8 cellular contexts compared by ENCODE assay signal in the genomic region with DNA sequence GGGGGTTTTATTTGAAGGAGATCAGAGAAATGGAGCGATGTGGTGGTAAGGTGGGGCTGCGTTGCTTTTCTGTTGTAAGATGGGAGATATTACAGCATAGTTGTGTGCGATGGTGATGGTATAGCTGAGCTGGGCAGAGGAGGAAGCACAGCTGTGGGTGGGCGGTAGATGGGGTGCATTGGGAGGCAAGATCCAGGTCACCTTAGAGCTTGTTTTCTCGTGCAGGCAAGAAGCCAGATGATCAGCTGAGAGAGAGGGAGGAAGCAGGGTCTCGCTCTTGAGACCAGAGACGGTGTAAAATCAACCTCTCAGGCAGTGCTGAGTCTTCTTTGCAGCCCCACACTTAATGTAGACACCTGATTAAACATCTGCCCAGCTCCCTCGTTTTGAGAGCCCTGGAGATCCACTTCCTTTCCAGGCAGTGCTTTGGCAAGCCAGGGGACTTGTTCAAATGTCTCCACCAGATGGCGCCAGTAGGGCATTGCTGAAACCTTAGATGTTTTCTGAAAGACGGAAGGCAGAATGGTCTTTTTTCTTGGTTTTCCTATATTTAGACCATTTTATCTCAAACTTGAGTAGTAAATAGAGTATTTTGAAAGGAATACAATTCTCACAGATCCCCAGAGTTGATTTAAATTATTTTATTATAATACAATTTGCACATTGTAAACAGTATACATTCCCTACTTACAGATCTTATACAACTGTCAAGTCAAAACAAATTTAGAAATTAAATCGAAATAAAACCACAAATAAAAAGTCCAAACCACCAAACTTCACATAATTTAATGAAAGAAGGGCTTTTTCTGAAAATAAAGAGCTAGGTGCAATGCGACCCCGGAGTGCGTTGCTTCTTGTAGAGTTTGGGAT. TPM values are rescaled to one million over a fixed set of nuclear protein-coding genes. Genes with fewer than 3 reads are reported as not detected.
DNase-seq lines count a peak whose midpoint lies in the region; ATAC-seq, FAIRE-seq and TF ChIP-seq lines count a peak whose summit lies in the region.

No MANE protein-coding gene starts in this region.

- peak; percentile 41 for FAIRE-seq in GM12891 (lab: Jason Lieb, UNC)

- BruUV-seq in PC-9 (replicated peaks; lab: Mats Ljungman, UMichigan): no TSS peak

- no peaks in the 10 kb centered on the region for H3K9me2 ChIP-seq in Karpas-422 (replicated peaks; ENCODE audit: insufficient read depth, low read length)
- H3K9me2 ChIP-seq in PC-9 (ENCODE audit: insufficient read depth): no peaks in the 10 kb centered on the region
- no peaks in the 10 kb centered on the region for H3K9me2 ChIP-seq in neural cell (ENCODE audit: insufficient read depth, low read length)

- TF ChIP-seq RAD21 in neural cell (conservative IDR thresholded peaks at IDR 0.05): peak; percentile 90

- no peak overlapping the region for H3K9ac ChIP-seq in Karpas-422 (ENCODE audit: low read length)
- no peak overlapping the region for H3K9ac ChIP-seq in neural cell (ENCODE audit: low read length)

- intact Hi-C loops in PC-9 (cut with micrococcal nuclease; ENCODE audit: unreplicated experiment): loop anchor here (1.0 kb wide), 2 partner anchors 52 to 544 kb away; no protein-coding TSS in a partner anchor

- H3K9me3 ChIP-seq in Karpas-422 (ENCODE audit: low read length) (no peaks in the 10 kb centered on the region), PC-9 (ENCODE audit: insufficient read depth, low read depth) (no peaks in the 10 kb centered on the region), neural cell (ENCODE audit: low read length) (no peaks in the 10 kb centered on the region)

- CTCF ChIA-PET in PC-9 (lab: Charles Lee): interaction anchor here (0.6 to 1.5 kb wide), 4 partner anchors 150 to 544 kb away, joined by 3 to 5 read pairs (median 4); no protein-coding TSS in a partner anchor

- H3K4me3 ChIP-seq in Karpas-422 (ENCODE audit: low read length) (no peak overlapping the region), PC-9 (no peak overlapping the region), neural cell (ENCODE audit: low read length) (no peak overlapping the region)

- peaks cover 3% of the 10 kb centered on the region for H3K4me1 Mint-ChIP-seq in activated T-cell treated with anti-CD3 and anti-CD28 coated beads, Interleukin-2, amount 50 U/mL, for 24 hours (ENCODE audit: low read depth)

- no peaks in the 10 kb centered on the region for H3F3A ChIP-seq in PC-9 (ENCODE audit: insufficient read depth, low read depth)
- H3F3A ChIP-seq in neural cell (ENCODE audit: insufficient read depth, low read length, poor library complexity, severe bottlenecking): no peaks in the 10 kb centered on the region

- no peak for ATAC-seq in GM19328 (IDR thresholded peaks at IDR 0.05; ENCODE audit: unreplicated experiment)

- H2AFZ ChIP-seq in Karpas-422 (ENCODE audit: low read length): no peak overlapping the region
- no peak overlapping the region for H2AFZ ChIP-seq in PC-9
- no peak overlapping the region for H2AFZ ChIP-seq in neural cell (ENCODE audit: low read depth, low read length)

- DNase-seq in GM12891 (ENCODE audit: insufficient read length, low spot score) (peak; percentile 55), Karpas-422 (peak; percentile 94), PC-9 (peak; percentile 46 to 65), fibroblast of gingiva (ENCODE audit: low read depth) (peak; percentile 64)
- DNase-seq in activated T-cell treated with anti-CD3 and anti-CD28 coated beads, Interleukin-2, amount 50 U/mL, for 24 hours: peak; percentile 75
- DNase-seq in stimulated activated naive CD4-positive, alpha-beta T cell treated with Interleukin-2 at 50 U/mL for 16 hours (lab: John Stamatoyannopoulos, UW): peak; percentile 56

- H3K27ac ChIP-seq in Karpas-422 (ENCODE audit: low read length): no peak overlapping the region
- H3K27ac ChIP-seq in PC-9: no peak overlapping the region
- no peak overlapping the region for H3K27ac ChIP-seq in neural cell (ENCODE audit: low read length)

- no peak for TF ChIP-seq POLR2A in GM12891 (IDR thresholded peaks at IDR 0.05; ENCODE audit: low read depth, low read length)

- H3K36me3 Mint-ChIP-seq in activated T-cell treated with anti-CD3 and anti-CD28 coated beads, Interleukin-2, amount 50 U/mL, for 24 hours (ENCODE audit: low read depth): peaks cover 8% of the 10 kb centered on the region

- H3K79me2 ChIP-seq in Karpas-422 (ENCODE audit: low read length) (no peaks in the 10 kb centered on the region), PC-9 (ENCODE audit: low read depth) (no peaks in the 10 kb centered on the region), neural cell (replicated peaks; ENCODE audit: insufficient read depth, low read length) (no peaks in the 10 kb centered on the region)

- H3K27ac Mint-ChIP-seq in activated T-cell treated with anti-CD3 and anti-CD28 coated beads, Interleukin-2, amount 50 U/mL, for 24 hours: no peak overlapping the region

- H4K20me1 ChIP-seq in Karpas-422 (ENCODE audit: insufficient read depth, low read depth, low read length): no peaks in the 10 kb centered on the region
- no peaks in the 10 kb centered on the region for H4K20me1 ChIP-seq in PC-9 (ENCODE audit: insufficient read depth)
- peaks cover 3% of the 10 kb centered on the region for H4K20me1 ChIP-seq in neural cell (ENCODE audit: insufficient read depth)

- H3K9me3 Mint-ChIP-seq in activated T-cell treated with anti-CD3 and anti-CD28 coated beads, Interleukin-2, amount 50 U/mL, for 24 hours: no peaks in the 10 kb centered on the region

- H3K27me3 ChIP-seq in Karpas-422 (ENCODE audit: low read length) (no peaks in the 10 kb centered on the region), PC-9 (ENCODE audit: insufficient read depth, low read depth) (no peaks in the 10 kb centered on the region), neural cell (ENCODE audit: insufficient read depth, low read depth, low read length) (no peaks in the 10 kb centered on the region)

- POLR2A ChIA-PET in PC-9 (lab: Charles Lee; ENCODE audit: unreplicated experiment): no interaction called here

- TF ChIP-seq EP300 in neural cell (conservative IDR thresholded peaks at IDR 0.05; ENCODE audit: poor library complexity, severe bottlenecking): no peak

- H3K4me1 ChIP-seq in Karpas-422 (ENCODE audit: low read length) (peaks cover 45% of the 10 kb centered on the region), PC-9 (replicated peaks; ENCODE audit: insufficient read depth) (no peaks in the 10 kb centered on the region; the same call in 1 of the 2 replicates)

- H3K4me2 ChIP-seq in Karpas-422 (ENCODE audit: low read depth, low read length, poor library complexity, severe bottlenecking): no peak overlapping the region
- H3K4me2 ChIP-seq in PC-9: no peak overlapping the region
- H3K4me2 ChIP-seq in neural cell (ENCODE audit: low read length): no peak overlapping the region

- H3K36me3 ChIP-seq in Karpas-422 (ENCODE audit: insufficient read depth, low read length) (no peaks in the 10 kb centered on the region), PC-9 (ENCODE audit: low read depth) (no peaks in the 10 kb centered on the region), neural cell (ENCODE audit: insufficient read depth, low read length) (peaks cover 13% of the 10 kb centered on the region)

- TF ChIP-seq CTCF in PC-9 (conservative IDR thresholded peaks at IDR 0.05): peak; percentile 83
- peak; percentile 87 for TF ChIP-seq CTCF in neural cell (IDR thresholded peaks at IDR 0.05; ENCODE audit: poor library complexity, severe bottlenecking)

- no peak overlapping the region for H3K4me3 Mint-ChIP-seq in activated T-cell treated with anti-CD3 and anti-CD28 coated beads, Interleukin-2, amount 50 U/mL, for 24 hours

- no peaks in the 10 kb centered on the region for H3K27me3 Mint-ChIP-seq in activated T-cell treated with anti-CD3 and anti-CD28 coated beads, Interleukin-2, amount 50 U/mL, for 24 hours

TF ChIP-seq in GM12891, 5 proteins besides CTCF, POLR2A, EP300 and RAD21:
- no peak for TF ChIP-seq POU2F2 (IDR thresholded peaks at IDR 0.05; ENCODE audit: low read depth, low read length)
- TF ChIP-seq PAX5 (IDR thresholded peaks at IDR 0.05; ENCODE audit: insufficient read depth, low read length, severe bottlenecking): no peak
- TF ChIP-seq SPI1 (IDR thresholded peaks at IDR 0.05; ENCODE audit: low read depth, low read length): peak; percentile 63; the same call in 1 of the 2 replicates

TF ChIP-seq in neural cell, 6 proteins besides CTCF, POLR2A, EP300 and RAD21:
- peak; percentile 96 for TF ChIP-seq SMC3 (conservative IDR thresholded peaks at IDR 0.05; ENCODE audit: poor library complexity)
- TF ChIP-seq EZH2 (IDR thresholded peaks at IDR 0.05; ENCODE audit: borderline replicate concordance, insufficient read depth, low read length, poor library complexity, severe bottlenecking): no peak
- no peak for TF ChIP-seq REST (IDR thresholded peaks at IDR 0.05; ENCODE audit: borderline replicate concordance)

RNA-seq across cellular contexts. Expression of gene LYPD6B, which starts 21.1 kb away (rescaled TPM):
- polyA plus RNA-seq in GM12891 (2012; ENCODE audit: low read depth, missing spikeins): 2.2 TPM
- total RNA-seq in Karpas-422 (2014; rRNA removed; shearing (Covaris generic); ENCODE audit: low replicate concordance): 0.43 and 0.75 TPM in 2 replicates
- 10.0 and 12.7 TPM in 2 replicates for total RNA-seq in PC-9 (2021)
- 0.68 and 7.7 TPM in 2 replicates for polyA plus RNA-seq in neural cell
- 1.4 and 1.5 TPM in 2 replicates for polyA minus RNA-seq in neural cell
